3 cellular contexts compared by ENCODE assay signal in the genomic region with DNA sequence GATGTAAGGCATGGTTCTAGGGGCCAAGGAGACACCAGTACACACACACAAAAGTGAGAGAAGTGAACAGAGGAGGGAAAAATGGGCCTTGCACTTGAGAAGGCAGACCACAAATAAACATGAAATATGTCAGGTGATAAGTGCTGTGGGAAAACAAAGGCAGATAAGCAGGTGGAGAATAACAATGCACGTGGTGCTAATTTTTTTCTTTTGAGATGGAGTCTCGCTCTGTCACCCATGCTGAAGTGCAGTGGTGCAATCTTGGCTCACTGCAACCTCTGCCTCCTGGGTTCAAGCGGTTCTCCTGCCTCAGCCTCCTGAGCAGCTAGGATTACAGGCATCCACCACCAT. TPM values are rescaled to one million over a fixed set of nuclear protein-coding genes. Genes with fewer than 3 reads are reported as not detected.
"Had no signal": no experiment of that assay in that cellular context is flagged by ENCODE, and none has a peak within 500 bp of the region (broad histone marks: within the 10 kb centered on the region; RNA-seq: fewer than 3 reads in every experiment).

No MANE protein-coding gene starts in this region.

RNA-seq across cellular contexts. Expression of a gene that starts 41.1 kb away (rescaled TPM):
- total RNA-seq: epithelial cell of proximal tubule, kidney epithelial cell, vagina had no signal
